ENCODE assay signal across 19 cellular contexts in genomic region chrX:42450228-42450627, GRCh38.
DNase-seq lines count a peak whose midpoint lies in the region; ATAC-seq, FAIRE-seq and TF ChIP-seq lines count a peak whose summit lies in the region.
"Had no signal": no experiment of that assay in that cellular context is flagged by ENCODE, and none has a peak within 500 bp of the region (broad histone marks: within the 10 kb centered on the region; RNA-seq: fewer than 3 reads in every experiment).

No MANE protein-coding gene starts in this region.

- ATAC-seq in A549 (no peak), HCT116 (no peak)
- ATAC-seq: CD8-positive, alpha-beta T cell; GM12878 had no signal

- H3K9me3 ChIP-seq in A549: no peaks in the 10 kb centered on the region
- H3K9me3 ChIP-seq in HCT116 (ENCODE audit: control insufficient read depth in 1 of 2, insufficient read depth in 1 of 2, low read depth in 1 of 2, low read length in 2 of 2): no peaks in the 10 kb centered on the region
- H3K9me3 ChIP-seq in small intestine (ENCODE audit: control insufficient read depth, low read depth): no peaks in the 10 kb centered on the region
- H3K9me3 ChIP-seq: Caco-2 had no signal

- H3K4me3 ChIP-seq in A549 (no peak overlapping the region), HCT116 (replicated peaks in 1 of 2; ENCODE audit: low read depth in 1 of 2, low read length in 2 of 2) (no peak overlapping the region), small intestine (ENCODE audit: low read depth in 1 of 2, low read length in 2 of 2) (no peak overlapping the region)
- H3K4me3 ChIP-seq: BLaER1 treated with 17β-estradiol and CSF1 and Interleukin-3, amounts not matched to agents 10 nM and 100 nM; GM12878 had no signal

- no peak overlapping the region for H2AFZ ChIP-seq in HCT116 (ENCODE audit: low read depth, low read length, poor library complexity, severe bottlenecking)

- TF ChIP-seq POLR2A in A549 (IDR thresholded peaks at IDR 0.05; ENCODE audit: low read length): no peak
- no peak for TF ChIP-seq POLR2A in HCT116 (IDR thresholded peaks at IDR 0.05; ENCODE audit: borderline replicate concordance, extremely low read depth, insufficient read depth, insufficient read length)

- H3K36me3 ChIP-seq in HCT116 (ENCODE audit: control insufficient read depth in 1 of 2, insufficient read depth in 2 of 2, low read length in 2 of 2) (no peaks in the 10 kb centered on the region), small intestine (ENCODE audit: control insufficient read depth in 2 of 2, insufficient read depth in 2 of 2, low read length in 2 of 2) (no peaks in the 10 kb centered on the region)
- H3K36me3 ChIP-seq: BLaER1 treated with 17β-estradiol and CSF1 and Interleukin-3, amounts not matched to agents 10 nM and 100 nM had no signal

- intact Hi-C loops in HCT116 (cut with micrococcal nuclease) (no loop called here), posterior vena cava (cut with DNase I) (no loop called here)

- H3K27ac ChIP-seq in A549: no peak overlapping the region
- H3K27ac ChIP-seq in HCT116 (ENCODE audit: low read depth, low read length): no peak overlapping the region
- no peak overlapping the region for H3K27ac ChIP-seq in small intestine (ENCODE audit: low read depth in 1 of 2, low read length in 1 of 2)
- H3K27ac ChIP-seq: BLaER1 treated with 17β-estradiol and CSF1 and Interleukin-3, amounts not matched to agents 10 nM and 100 nM; C4-2B had no signal

- TF ChIP-seq RAD21 in A549 (conservative IDR thresholded peaks at IDR 0.05 in 1 of 2, IDR thresholded peaks at IDR 0.05 in 1 of 2): no peak
- TF ChIP-seq RAD21 in HCT116 (IDR thresholded peaks at IDR 0.05; ENCODE audit: low read depth): no peak

- H3K9ac ChIP-seq in HCT116 (ENCODE audit: low read length): no peak overlapping the region
- H3K9ac ChIP-seq: BLaER1 treated with 17β-estradiol and CSF1 and Interleukin-3, amounts not matched to agents 10 nM and 100 nM had no signal

- no peaks in the 10 kb centered on the region for H3K9me2 ChIP-seq in HCT116 (ENCODE audit: insufficient read depth)

- no peak for FAIRE-seq in A549 (lab: Jason Lieb, UNC)
- FAIRE-seq in small intestine (lab: Jason Lieb, UNC): peak; percentile 55
- FAIRE-seq: A204.1, D721Med, G401.6, GM12878, GM12892 had no signal

- TF ChIP-seq CTCF in A549 (IDR thresholded peaks at IDR 0.05) (no peak), HCT116 (IDR thresholded peaks at IDR 0.05 in 2 of 3, conservative IDR thresholded peaks at IDR 0.05 in 1 of 3; ENCODE audit: borderline replicate concordance in 1 of 3, insufficient read depth in 1 of 3, low read depth in 2 of 3, low read length in 2 of 3) (no peak)

- CTCF ChIA-PET in A549 (lab: Yijun Ruan, JAX): no interaction called here
- CTCF ChIA-PET in HCT116 (lab: Charles Lee): no interaction called here

- H3K4me2 ChIP-seq in A549 (no peak overlapping the region), HCT116 (ENCODE audit: low read length) (no peak overlapping the region)
- H3K4me2 ChIP-seq: BLaER1 treated with 17β-estradiol and CSF1 and Interleukin-3, amounts not matched to agents 10 nM and 100 nM had no signal

- no TSS peak for BruUV-seq in HCT116 (replicated peaks; lab: Mats Ljungman, UMichigan)

- no peaks in the 10 kb centered on the region for H4K20me1 ChIP-seq in HCT116 (ENCODE audit: insufficient read depth)
- H4K20me1 ChIP-seq: BLaER1 treated with 17β-estradiol and CSF1 and Interleukin-3, amounts not matched to agents 10 nM and 100 nM had no signal

- H3K4me1 ChIP-seq in A549 (no peaks in the 10 kb centered on the region), HCT116 (ENCODE audit: control insufficient read depth in 1 of 2, insufficient read depth in 2 of 2, low read length in 2 of 2) (no peaks in the 10 kb centered on the region), small intestine (ENCODE audit: control insufficient read depth in 2 of 2, insufficient read depth in 1 of 2, low read depth in 1 of 2, low read length in 1 of 2) (no peaks in the 10 kb centered on the region)
- H3K4me1 ChIP-seq: BLaER1 treated with 17β-estradiol and CSF1 and Interleukin-3, amounts not matched to agents 10 nM and 100 nM; Caco-2 had no signal

- DNase-seq in A549 (ENCODE audit: low read depth in 1 of 2, low spot score in 1 of 2): no peak
- DNase-seq in HCT116 (ENCODE audit: low read depth, low spot score): no peak
- DNase-seq in small intestine: no peak
- DNase-seq in mucosa of gallbladder (ENCODE audit: low spot score): no peak
- DNase-seq in posterior vena cava (ENCODE audit: low spot score): no peak
- DNase-seq: 8988T; AML-193; Caco-2; Calu3; CD4-positive, alpha-beta T cell; CD8-positive, alpha-beta T cell; DMS79 treated with DMSO at 0.1 percent for 48 hours had no signal

- H3K27me3 ChIP-seq in HCT116 (ENCODE audit: insufficient read depth, low read length) (no peaks in the 10 kb centered on the region), small intestine (ENCODE audit: control insufficient read depth in 2 of 2, insufficient read depth in 2 of 2, low read length in 2 of 2) (no peaks in the 10 kb centered on the region)

- RAD21 ChIA-PET in HCT116 (lab: Charles Lee; ENCODE audit: low non-redundant PET in 1 of 2, low total read pairs in 2 of 2, uncharacterized antibody in 2 of 2, unreplicated experiment in 2 of 2): no interaction called here

- POLR2A ChIA-PET in A549 (lab: Yijun Ruan, JAX): no interaction called here
- POLR2A ChIA-PET in HCT116 (lab: Charles Lee): no interaction called here

- no peaks in the 10 kb centered on the region for H3K79me2 ChIP-seq in HCT116 (ENCODE audit: insufficient read depth, low read length)

- no peak for TF ChIP-seq EP300 in A549 (IDR thresholded peaks at IDR 0.05)

TF ChIP-seq in A549, 52 proteins besides CTCF, POLR2A, EP300 and RAD21:
- TF ChIP-seq, protein P1, sequence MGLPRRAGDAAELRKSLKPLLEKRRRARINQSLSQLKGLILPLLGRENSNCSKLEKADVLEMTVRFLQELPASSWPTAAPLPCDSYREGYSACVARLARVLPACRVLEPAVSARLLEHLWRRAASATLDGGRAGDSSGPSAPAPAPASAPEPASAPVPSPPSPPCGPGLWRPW (IDR thresholded peaks at IDR 0.05): no peak
- TF ChIP-seq REST (IDR thresholded peaks at IDR 0.05): peak; percentile 34; the same call in 1 of the 2 replicates

TF ChIP-seq in HCT116, 20 proteins besides CTCF, POLR2A, EP300 and RAD21:
- TF ChIP-seq REST (IDR thresholded peaks at IDR 0.05; ENCODE audit: low read depth): peak; percentile 7; the same call in 1 of the 2 replicates
- no peak for TF ChIP-seq ZNF274 (IDR thresholded peaks at IDR 0.05; ENCODE audit: low read depth, low read length)

Comparison
In these comparisons a context has a peak if more than half of its experiments do, and no peak if none do; other contexts are left out.
1. Of the 6 proteins assayed by ChIP-seq in both A549 and HCT116: peak only in A549: none; only in HCT116: none; in both: REST; in neither: 5.